In the genomic region with DNA sequence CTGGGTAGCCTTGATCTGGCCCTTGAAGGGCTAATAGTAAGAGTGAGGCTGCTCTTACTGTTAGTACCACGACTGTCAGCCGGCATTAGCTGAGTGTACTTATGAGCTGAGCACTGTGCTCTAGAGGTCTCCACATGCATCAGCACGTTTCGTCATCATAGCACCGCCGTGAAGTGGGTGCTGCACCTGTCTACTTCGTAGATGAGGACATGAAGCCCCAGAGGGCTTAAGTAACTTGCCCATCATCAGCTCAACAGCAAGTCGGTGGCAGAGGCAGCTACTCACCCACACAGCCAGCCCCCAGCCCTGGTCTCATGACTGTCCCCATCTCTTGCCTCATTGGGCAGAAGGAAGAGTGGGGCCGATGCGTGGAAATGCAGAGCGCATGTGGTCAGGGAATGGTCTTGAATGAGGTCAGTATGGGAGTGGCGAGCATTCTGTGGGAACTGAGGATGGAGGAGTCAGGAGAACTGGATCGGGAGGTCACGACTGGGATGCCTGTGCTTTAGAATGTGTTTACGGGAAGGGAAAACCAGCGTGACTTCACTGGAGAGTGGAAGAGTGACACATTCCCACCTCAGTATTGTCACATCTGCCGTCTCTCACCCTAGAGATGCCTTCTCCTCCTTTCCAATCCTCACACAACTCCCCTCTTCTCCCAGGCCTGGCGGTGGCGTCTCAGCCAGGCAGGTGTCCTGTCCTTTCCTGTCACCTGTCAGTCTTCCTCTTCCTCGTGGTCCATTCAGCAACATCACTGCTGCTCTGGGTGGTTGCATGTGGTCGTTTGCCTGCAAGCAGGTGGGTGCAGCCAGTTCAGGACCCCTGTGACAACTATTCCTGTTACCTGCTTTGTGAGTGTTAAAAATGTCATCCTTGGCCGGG, we compare ENCODE assay signal across 9 cellular contexts.
DNase-seq lines count a peak whose midpoint lies in the region; ATAC-seq and TF ChIP-seq lines count a peak whose summit lies in the region.
"Had no signal": no experiment of that assay in that cellular context is flagged by ENCODE, and none has a peak within 500 bp of the region (broad histone marks: within the 10 kb centered on the region; RNA-seq: fewer than 3 reads in every experiment).

No MANE protein-coding gene starts in this region.

- peak overlapping the region; percentile 95 for H3K27ac ChIP-seq in neutrophil
- H3K27ac ChIP-seq: testis had no signal

- no peaks in the 10 kb centered on the region for H3K27me3 ChIP-seq in neutrophil
- H3K27me3 ChIP-seq: testis had no signal

- DNase-seq in DMS79 (lab: John Stamatoyannopoulos, UW) = peak; percentile 93
- DNase-seq in NCI-H2107 (lab: John Stamatoyannopoulos, UW) = peak; percentile 60
- DNase-seq: testis had no signal

- no peak for ATAC-seq in HG03520 (IDR thresholded peaks at IDR 0.05; ENCODE audit: unreplicated experiment)
- ATAC-seq in HG02759 (IDR thresholded peaks at IDR 0.05; ENCODE audit: unreplicated experiment) = no peak
- no peak for ATAC-seq in GM18861 (IDR thresholded peaks at IDR 0.05; ENCODE audit: unreplicated experiment)
- ATAC-seq in HG02678 (IDR thresholded peaks at IDR 0.05; ENCODE audit: unreplicated experiment) = no peak

- no peaks in the 10 kb centered on the region for H3K27me3 Mint-ChIP-seq in activated naive CD8-positive, alpha-beta T cell

- H3K36me3 Mint-ChIP-seq in activated naive CD8-positive, alpha-beta T cell = peaks cover 24% of the 10 kb centered on the region

- peak overlapping the region; percentile 55 to 56 for H3K4me3 ChIP-seq in neutrophil (ENCODE audit: low read depth in 1 of 2, low read length in 1 of 2)
- H3K4me3 ChIP-seq: testis had no signal

- TF ChIP-seq CTCF in neutrophil (IDR thresholded peaks at IDR 0.05) = no peak

- H3K4me1 Mint-ChIP-seq in activated naive CD8-positive, alpha-beta T cell (ENCODE audit: low read depth) = peaks cover 64% of the 10 kb centered on the region

- H3K4me3 Mint-ChIP-seq in activated naive CD8-positive, alpha-beta T cell = peak overlapping the region; percentile 89

- no peaks in the 10 kb centered on the region for H3K36me3 ChIP-seq in neutrophil

- peaks cover 79 to 84% of the 10 kb centered on the region in 2 experiments for H3K4me1 ChIP-seq in neutrophil (ENCODE audit: control insufficient read depth in 1 of 2, insufficient read depth in 1 of 2, low read depth in 1 of 2, low read length in 1 of 2)
- H3K4me1 ChIP-seq: testis had no signal

- no peaks in the 10 kb centered on the region for H3K9me3 ChIP-seq in neutrophil
- H3K9me3 ChIP-seq: testis had no signal

- H3K27ac Mint-ChIP-seq in activated naive CD8-positive, alpha-beta T cell = peak overlapping the region; percentile 100

- no peaks in the 10 kb centered on the region for H3K9me3 Mint-ChIP-seq in activated naive CD8-positive, alpha-beta T cell (ENCODE audit: low read depth)
